Comparison of ENCODE assay signal across 1 cellular context in the genomic region with DNA sequence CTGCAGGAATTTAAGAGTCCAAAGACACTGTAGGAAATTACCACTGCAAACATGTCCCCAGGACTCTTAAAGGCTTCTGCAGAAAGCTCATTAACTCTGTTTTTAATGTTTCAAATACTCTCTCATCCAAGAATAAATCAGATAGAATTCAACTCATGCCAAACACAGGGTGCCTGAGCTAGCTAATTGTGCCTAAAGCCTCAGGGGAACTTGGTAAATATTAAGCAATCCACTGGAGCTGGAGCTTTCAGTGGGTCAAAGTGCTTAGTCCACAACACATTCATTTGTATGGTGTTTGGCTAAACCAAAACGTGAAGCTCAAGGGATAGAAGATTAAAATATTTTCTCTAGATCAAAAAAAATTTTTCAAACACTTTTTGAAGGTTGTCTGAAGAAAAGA.
A peak's percentile ranks its signal among the peaks of the same experiment; 100 is the strongest.
TF ChIP-seq lines count a peak whose summit lies in the region.

No MANE protein-coding gene starts in this region.

TF ChIP-seq in HepG2, 621 proteins besides CTCF, POLR2A, EP300 and RAD21 (continued from another document):
- TF ChIP-seq, protein P1, sequence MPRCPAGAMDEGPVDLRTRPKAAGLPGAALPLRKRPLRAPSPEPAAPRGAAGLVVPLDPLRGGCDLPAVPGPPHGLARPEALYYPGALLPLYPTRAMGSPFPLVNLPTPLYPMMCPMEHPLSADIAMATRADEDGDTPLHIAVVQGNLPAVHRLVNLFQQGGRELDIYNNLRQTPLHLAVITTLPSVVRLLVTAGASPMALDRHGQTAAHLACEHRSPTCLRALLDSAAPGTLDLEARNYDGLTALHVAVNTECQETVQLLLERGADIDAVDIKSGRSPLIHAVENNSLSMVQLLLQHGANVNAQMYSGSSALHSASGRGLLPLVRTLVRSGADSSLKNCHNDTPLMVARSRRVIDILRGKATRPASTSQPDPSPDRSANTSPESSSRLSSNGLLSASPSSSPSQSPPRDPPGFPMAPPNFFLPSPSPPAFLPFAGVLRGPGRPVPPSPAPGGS (CRISPR knock-in tag; IDR thresholded peaks at IDR 0.05), result no peak
- peak; percentile 84 for TF ChIP-seq FOXO1 (CRISPR knock-in tag; IDR thresholded peaks at IDR 0.05)
- TF ChIP-seq PCBP1 (IDR thresholded peaks at IDR 0.05; ENCODE audit: borderline replicate concordance, low read depth, low read length), result no peak
- no peak for TF ChIP-seq EED (CRISPR knock-in tag; IDR thresholded peaks at IDR 0.05)
- TF ChIP-seq ELF3 (CRISPR knock-in tag; IDR thresholded peaks at IDR 0.05), result peak; percentile 59
- no peak for TF ChIP-seq ZNF749 (CRISPR knock-in tag; IDR thresholded peaks at IDR 0.05; ENCODE audit: borderline replicate concordance)
- TF ChIP-seq CEBPG (CRISPR knock-in tag; IDR thresholded peaks at IDR 0.05), result peak; percentile 99
- no peak for TF ChIP-seq ZFY (CRISPR knock-in tag; IDR thresholded peaks at IDR 0.05)
- TF ChIP-seq ZNF180 (CRISPR knock-in tag; IDR thresholded peaks at IDR 0.05; ENCODE audit: borderline replicate concordance, low read depth), result no peak
